ENCODE assay signal across 17 cellular contexts in the genomic region with DNA sequence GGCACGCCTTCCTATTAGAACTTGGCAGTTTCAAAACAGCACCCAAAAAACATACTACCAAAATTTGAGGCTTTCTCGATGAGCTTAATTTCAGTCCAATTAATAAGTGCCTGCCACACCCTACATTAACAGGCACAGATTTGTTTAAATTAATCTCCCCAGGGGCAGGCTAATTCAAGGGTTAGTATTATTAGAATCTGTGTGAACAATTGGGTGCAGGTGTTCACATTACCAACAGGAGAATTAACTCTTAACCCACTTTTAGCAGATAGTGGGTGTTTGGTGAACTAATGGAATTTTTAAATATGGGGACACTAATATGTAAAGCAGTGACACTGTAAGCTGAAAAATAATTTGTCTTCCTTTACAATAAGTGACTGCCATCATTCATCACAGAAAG. TPM values are rescaled to one million over a fixed set of nuclear protein-coding genes. Genes with fewer than 3 reads are reported as not detected.
DNase-seq lines count a peak whose midpoint lies in the region; ATAC-seq and TF ChIP-seq lines count a peak whose summit lies in the region.
"Had no signal": no experiment of that assay in that cellular context is flagged by ENCODE, and none has a peak within 500 bp of the region (broad histone marks: within the 10 kb centered on the region; RNA-seq: fewer than 3 reads in every experiment).

No MANE protein-coding gene starts in this region.

- H3K4me3 Mint-ChIP-seq in stimulated activated naive CD8-positive, alpha-beta T cell treated with anti-CD3 and anti-CD28 coated beads, Interleukin-15, Interleukin-2, amounts not matched to agents 100 ng/mL and 50 ng/mL, for 24 hours: peak overlapping the region; percentile 42
- peak overlapping the region in 1 of 2 donors; percentile 44 for H3K4me3 Mint-ChIP-seq in stimulated activated naive CD8-positive, alpha-beta T cell treated with anti-CD3 and anti-CD28 coated beads, Interleukin-15, amount 100 ng/mL, for 72 hours
- peak overlapping the region; percentile 15 for H3K4me3 Mint-ChIP-seq in activated naive CD8-positive, alpha-beta T cell treated with anti-CD3 and anti-CD28 coated beads, Interleukin-2, amount 50 U/mL, for 24 hours

- no peaks in the 10 kb centered on the region for H3K36me3 ChIP-seq in BE2C
- H3K36me3 ChIP-seq: right atrium auricular region had no signal

- H3K27me3 ChIP-seq in BE2C (no peaks in the 10 kb centered on the region), dorsolateral prefrontal cortex (no peaks in the 10 kb centered on the region)
- H3K27me3 ChIP-seq: right atrium auricular region, SJSA1 had no signal

- peaks cover 23% of the 10 kb centered on the region for H3K36me3 Mint-ChIP-seq in stimulated activated naive CD8-positive, alpha-beta T cell treated with anti-CD3 and anti-CD28 coated beads, Interleukin-15, Interleukin-2, amounts not matched to agents 100 ng/mL and 50 ng/mL, for 24 hours (ENCODE audit: low read depth)
- peaks cover 21% of the 10 kb centered on the region for H3K36me3 Mint-ChIP-seq in activated naive CD8-positive, alpha-beta T cell treated with anti-CD3 and anti-CD28 coated beads, Interleukin-2, amount 50 U/mL, for 24 hours (ENCODE audit: low read depth)

- no peak overlapping the region for H3K27ac Mint-ChIP-seq in stimulated activated naive CD8-positive, alpha-beta T cell treated with anti-CD3 and anti-CD28 coated beads, Interleukin-15, Interleukin-2, amounts not matched to agents 100 ng/mL and 50 ng/mL, for 24 hours
- H3K27ac Mint-ChIP-seq in stimulated activated naive CD8-positive, alpha-beta T cell treated with anti-CD3 and anti-CD28 coated beads, Interleukin-15, amount 100 ng/mL, for 72 hours: no peak overlapping the region
- H3K27ac Mint-ChIP-seq in activated naive CD8-positive, alpha-beta T cell treated with anti-CD3 and anti-CD28 coated beads, Interleukin-2, amount 50 U/mL, for 24 hours: no peak overlapping the region

- peaks cover 73% of the 10 kb centered on the region for H3K4me1 Mint-ChIP-seq in stimulated activated naive CD8-positive, alpha-beta T cell treated with anti-CD3 and anti-CD28 coated beads, Interleukin-15, Interleukin-2, amounts not matched to agents 100 ng/mL and 50 ng/mL, for 24 hours (ENCODE audit: low read depth)
- peaks cover 51% of the 10 kb centered on the region for H3K4me1 Mint-ChIP-seq in stimulated activated naive CD8-positive, alpha-beta T cell treated with anti-CD3 and anti-CD28 coated beads, Interleukin-15, amount 100 ng/mL, for 72 hours
- peaks cover 73% of the 10 kb centered on the region for H3K4me1 Mint-ChIP-seq in activated naive CD8-positive, alpha-beta T cell treated with anti-CD3 and anti-CD28 coated beads, Interleukin-2, amount 50 U/mL, for 24 hours

- DNase-seq in stimulated activated naive CD8-positive, alpha-beta T cell treated with anti-CD3 and anti-CD28 coated beads, Interleukin-15, amount 100 ng/mL, for 72 hours: no peak
- DNase-seq in NCI-H1417 (lab: John Stamatoyannopoulos, UW) (peak in 2 of 3 experiments; percentile 32 to 77), BE2C (no peak), superior temporal gyrus (ENCODE audit: extremely low spot score) (no peak), dorsolateral prefrontal cortex (no peak)
- no peak for DNase-seq in activated naive CD8-positive, alpha-beta T cell treated with anti-CD3 and anti-CD28 coated beads, Interleukin-2, amount 50 U/mL, for 24 hours
- DNase-seq: activated CD4-positive, alpha-beta T cell treated with anti-CD3 and anti-CD28 coated beads for 4 hours; AML-193; caudate nucleus; effector CD4-positive, alpha-beta T cell; hypothalamus; midbrain; NCI-H1092; substantia nigra had no signal

- H3K4me3 ChIP-seq in BE2C (ENCODE audit: low read depth, low read length) (no peak overlapping the region), dorsolateral prefrontal cortex (no peak overlapping the region)
- H3K4me3 ChIP-seq: right atrium auricular region, SJSA1 had no signal

- no peaks in the 10 kb centered on the region for H3K9me3 ChIP-seq in BE2C
- H3K9me3 ChIP-seq: right atrium auricular region, SJSA1 had no signal

- ATAC-seq in stimulated activated naive CD8-positive, alpha-beta T cell treated with anti-CD3 and anti-CD28 coated beads, Interleukin-15, amount 100 ng/mL, for 72 hours: no peak
- no peak for ATAC-seq in activated naive CD8-positive, alpha-beta T cell treated with anti-CD3 and anti-CD28 coated beads, Interleukin-2, amount 50 U/mL, for 24 hours

- no peak overlapping the region for H3K27ac ChIP-seq in dorsolateral prefrontal cortex
- H3K27ac ChIP-seq: right atrium auricular region, SJSA1 had no signal

- TF ChIP-seq CTCF in BE2C (IDR thresholded peaks at IDR 0.05; ENCODE audit: low read depth, low read length): no peak
- no peak for TF ChIP-seq CTCF in dorsolateral prefrontal cortex (IDR thresholded peaks at IDR 0.05 in 54 of 56, conservative IDR thresholded peaks at IDR 0.05 in 2 of 56; ENCODE audit: low read depth in 1 of 56, partially characterized antibody in 56 of 56)

- no peaks in the 10 kb centered on the region for H3K4me1 ChIP-seq in BE2C

- intact Hi-C loops in dorsolateral prefrontal cortex (cut with DNase I): loop anchor here in 1 of 2 donors (5.0 kb wide), 1 partner anchor 137 kb away; a partner anchor contains a TSS

- H3K9me3 Mint-ChIP-seq in stimulated activated naive CD8-positive, alpha-beta T cell treated with anti-CD3 and anti-CD28 coated beads, Interleukin-15, Interleukin-2, amounts not matched to agents 100 ng/mL and 50 ng/mL, for 24 hours: no peaks in the 10 kb centered on the region
- no peaks in the 10 kb centered on the region for H3K9me3 Mint-ChIP-seq in stimulated activated naive CD8-positive, alpha-beta T cell treated with anti-CD3 and anti-CD28 coated beads, Interleukin-15, amount 100 ng/mL, for 72 hours
- H3K9me3 Mint-ChIP-seq in activated naive CD8-positive, alpha-beta T cell treated with anti-CD3 and anti-CD28 coated beads, Interleukin-2, amount 50 U/mL, for 24 hours: no peaks in the 10 kb centered on the region

- no peaks in the 10 kb centered on the region for H3K27me3 Mint-ChIP-seq in stimulated activated naive CD8-positive, alpha-beta T cell treated with anti-CD3 and anti-CD28 coated beads, Interleukin-15, Interleukin-2, amounts not matched to agents 100 ng/mL and 50 ng/mL, for 24 hours
- H3K27me3 Mint-ChIP-seq in stimulated activated naive CD8-positive, alpha-beta T cell treated with anti-CD3 and anti-CD28 coated beads, Interleukin-15, amount 100 ng/mL, for 72 hours: no peaks in the 10 kb centered on the region
- H3K27me3 Mint-ChIP-seq in activated naive CD8-positive, alpha-beta T cell treated with anti-CD3 and anti-CD28 coated beads, Interleukin-2, amount 50 U/mL, for 24 hours: no peaks in the 10 kb centered on the region

RNA-seq across cellular contexts. Expression of a gene that starts 4.1 kb away (rescaled TPM):
- polyA plus RNA-seq in BE2C (2012; ENCODE audit: insufficient read depth, insufficient read length, low read depth): 33.7 TPM
- 10 to 100 TPM; 22.9 to 55.8 (median 36.4) TPM for total RNA-seq in dorsolateral prefrontal cortex

RNA-seq across cellular contexts. Expression of a gene that starts 48.9 kb away (rescaled TPM):
- 6.2 TPM for polyA plus RNA-seq in BE2C (2012; ENCODE audit: insufficient read depth, insufficient read length, low read depth)
- total RNA-seq in dorsolateral prefrontal cortex: 10 to 100 TPM; 29.3 to 71.2 (median 44.8) TPM

Comparison
In these comparisons a context has a peak if more than half of its experiments do, and no peak if none do; other contexts are left out.
1. DNase-seq: peak in NCI-H1417 (2 of 3); none in stimulated activated naive CD8-positive, alpha-beta T cell treated with anti-CD3 and anti-CD28 coated beads, Interleukin-15, amount 100 ng/mL, for 72 hours (0 of 2), activated naive CD8-positive, alpha-beta T cell treated with anti-CD3 and anti-CD28 coated beads, Interleukin-2, amount 50 U/mL, for 24 hours (single experiment), BE2C (single experiment), superior temporal gyrus (single experiment) and dorsolateral prefrontal cortex (0 of 10).